1 cellular context compared by ENCODE assay signal in the genomic region with DNA sequence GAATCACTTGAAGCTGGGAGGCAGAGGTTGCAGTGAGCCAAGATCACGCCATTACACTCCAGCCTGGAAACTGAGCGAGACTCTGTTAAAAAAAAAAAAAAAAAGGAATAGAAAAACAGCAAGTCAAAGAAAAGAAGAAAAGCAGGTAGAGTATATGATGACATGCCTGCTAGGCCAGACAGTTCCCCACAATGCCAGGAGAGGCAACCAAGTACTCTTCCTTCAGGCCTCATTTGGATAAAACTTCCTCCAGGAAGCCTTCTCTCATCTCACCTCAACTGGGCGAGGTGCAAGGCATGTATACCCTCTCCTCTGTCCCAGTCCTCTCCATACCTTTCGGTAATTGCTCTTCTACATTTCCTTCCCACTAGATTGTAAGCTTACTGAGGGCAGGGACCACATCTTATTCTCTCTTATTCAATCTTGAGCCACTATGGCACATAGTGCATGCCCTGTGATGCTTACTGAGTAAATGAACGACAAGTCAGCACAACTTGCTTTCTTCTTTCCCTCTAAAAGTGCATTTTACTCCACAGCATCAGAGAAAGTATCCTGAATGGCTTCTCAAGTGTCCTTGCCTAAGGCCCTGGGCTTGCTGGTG.
A peak's percentile ranks its signal among the peaks of the same experiment; 100 is the strongest.
TF ChIP-seq lines count a peak whose summit lies in the region.

No MANE protein-coding gene starts in this region.

TF ChIP-seq in K562, 482 proteins besides CTCF, POLR2A, EP300 and RAD21:
- TF ChIP-seq ZNF717 (CRISPR knock-in tag; IDR thresholded peaks at IDR 0.05) = no peak
- TF ChIP-seq ZNF316 (IDR thresholded peaks at IDR 0.05) = peak; percentile 87
- peak in 1 of 2 experiments; percentile 42; a peak in 1 of 3 replicates for TF ChIP-seq CBX3 (IDR thresholded peaks at IDR 0.05; ENCODE audit: borderline replicate concordance in 1 of 2, low read length in 2 of 2)
- no peak for TF ChIP-seq POLR3A (IDR thresholded peaks at IDR 0.05; ENCODE audit: borderline replicate concordance, extremely low read depth, insufficient read depth, insufficient read length)
- peak; percentile 19 to 61; a peak in 2 of 4 replicates for TF ChIP-seq TRIM24 (IDR thresholded peaks at IDR 0.05)
- TF ChIP-seq DNMT1 (IDR thresholded peaks at IDR 0.05) = no peak
- no peak for TF ChIP-seq NCOA4 (IDR thresholded peaks at IDR 0.05; ENCODE audit: partially characterized antibody)
- TF ChIP-seq HNRNPUL1 (IDR thresholded peaks at IDR 0.05; ENCODE audit: low read length) = no peak
- TF ChIP-seq TRIM28 (IDR thresholded peaks at IDR 0.05) = peak; percentile 75
- TF ChIP-seq, protein P1, sequence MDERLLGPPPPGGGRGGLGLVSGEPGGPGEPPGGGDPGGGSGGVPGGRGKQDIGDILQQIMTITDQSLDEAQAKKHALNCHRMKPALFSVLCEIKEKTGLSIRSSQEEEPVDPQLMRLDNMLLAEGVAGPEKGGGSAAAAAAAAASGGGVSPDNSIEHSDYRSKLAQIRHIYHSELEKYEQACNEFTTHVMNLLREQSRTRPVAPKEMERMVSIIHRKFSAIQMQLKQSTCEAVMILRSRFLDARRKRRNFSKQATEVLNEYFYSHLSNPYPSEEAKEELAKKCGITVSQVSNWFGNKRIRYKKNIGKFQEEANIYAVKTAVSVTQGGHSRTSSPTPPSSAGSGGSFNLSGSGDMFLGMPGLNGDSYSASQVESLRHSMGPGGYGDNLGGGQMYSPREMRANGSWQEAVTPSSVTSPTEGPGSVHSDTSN (CRISPR knock-in tag; IDR thresholded peaks at IDR 0.05; ENCODE audit: low read depth) = no peak
- TF ChIP-seq, protein P1 (tag; conservative IDR thresholded peaks at IDR 0.05; ENCODE audit: low read depth) = no peak
- TF ChIP-seq, protein P2, sequence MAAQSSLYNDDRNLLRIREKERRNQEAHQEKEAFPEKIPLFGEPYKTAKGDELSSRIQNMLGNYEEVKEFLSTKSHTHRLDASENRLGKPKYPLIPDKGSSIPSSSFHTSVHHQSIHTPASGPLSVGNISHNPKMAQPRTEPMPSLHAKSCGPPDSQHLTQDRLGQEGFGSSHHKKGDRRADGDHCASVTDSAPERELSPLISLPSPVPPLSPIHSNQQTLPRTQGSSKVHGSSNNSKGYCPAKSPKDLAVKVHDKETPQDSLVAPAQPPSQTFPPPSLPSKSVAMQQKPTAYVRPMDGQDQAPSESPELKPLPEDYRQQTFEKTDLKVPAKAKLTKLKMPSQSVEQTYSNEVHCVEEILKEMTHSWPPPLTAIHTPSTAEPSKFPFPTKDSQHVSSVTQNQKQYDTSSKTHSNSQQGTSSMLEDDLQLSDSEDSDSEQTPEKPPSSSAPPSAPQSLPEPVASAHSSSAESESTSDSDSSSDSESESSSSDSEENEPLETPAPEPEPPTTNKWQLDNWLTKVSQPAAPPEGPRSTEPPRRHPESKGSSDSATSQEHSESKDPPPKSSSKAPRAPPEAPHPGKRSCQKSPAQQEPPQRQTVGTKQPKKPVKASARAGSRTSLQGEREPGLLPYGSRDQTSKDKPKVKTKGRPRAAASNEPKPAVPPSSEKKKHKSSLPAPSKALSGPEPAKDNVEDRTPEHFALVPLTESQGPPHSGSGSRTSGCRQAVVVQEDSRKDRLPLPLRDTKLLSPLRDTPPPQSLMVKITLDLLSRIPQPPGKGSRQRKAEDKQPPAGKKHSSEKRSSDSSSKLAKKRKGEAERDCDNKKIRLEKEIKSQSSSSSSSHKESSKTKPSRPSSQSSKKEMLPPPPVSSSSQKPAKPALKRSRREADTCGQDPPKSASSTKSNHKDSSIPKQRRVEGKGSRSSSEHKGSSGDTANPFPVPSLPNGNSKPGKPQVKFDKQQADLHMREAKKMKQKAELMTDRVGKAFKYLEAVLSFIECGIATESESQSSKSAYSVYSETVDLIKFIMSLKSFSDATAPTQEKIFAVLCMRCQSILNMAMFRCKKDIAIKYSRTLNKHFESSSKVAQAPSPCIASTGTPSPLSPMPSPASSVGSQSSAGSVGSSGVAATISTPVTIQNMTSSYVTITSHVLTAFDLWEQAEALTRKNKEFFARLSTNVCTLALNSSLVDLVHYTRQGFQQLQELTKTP (IDR thresholded peaks at IDR 0.05; ENCODE audit: low read depth in 1 of 2, partially characterized antibody in 2 of 2) = no peak
- no peak for TF ChIP-seq POLR3G (IDR thresholded peaks at IDR 0.05; ENCODE audit: extremely low read depth, insufficient read length, insufficient replicate concordance)
- TF ChIP-seq, protein P3, sequence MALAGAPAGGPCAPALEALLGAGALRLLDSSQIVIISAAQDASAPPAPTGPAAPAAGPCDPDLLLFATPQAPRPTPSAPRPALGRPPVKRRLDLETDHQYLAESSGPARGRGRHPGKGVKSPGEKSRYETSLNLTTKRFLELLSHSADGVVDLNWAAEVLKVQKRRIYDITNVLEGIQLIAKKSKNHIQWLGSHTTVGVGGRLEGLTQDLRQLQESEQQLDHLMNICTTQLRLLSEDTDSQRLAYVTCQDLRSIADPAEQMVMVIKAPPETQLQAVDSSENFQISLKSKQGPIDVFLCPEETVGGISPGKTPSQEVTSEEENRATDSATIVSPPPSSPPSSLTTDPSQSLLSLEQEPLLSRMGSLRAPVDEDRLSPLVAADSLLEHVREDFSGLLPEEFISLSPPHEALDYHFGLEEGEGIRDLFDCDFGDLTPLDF (CRISPR knock-in tag; IDR thresholded peaks at IDR 0.05) = no peak
- TF ChIP-seq CBX1 (IDR thresholded peaks at IDR 0.05; ENCODE audit: low read depth) = peak; percentile 37; the same call in 1 of the 2 replicates
- no peak for TF ChIP-seq BRF2 (IDR thresholded peaks at IDR 0.05; ENCODE audit: borderline replicate concordance, insufficient read depth, insufficient read length)
